ENCODE assay signal across 23 cellular contexts in the genomic region with DNA sequence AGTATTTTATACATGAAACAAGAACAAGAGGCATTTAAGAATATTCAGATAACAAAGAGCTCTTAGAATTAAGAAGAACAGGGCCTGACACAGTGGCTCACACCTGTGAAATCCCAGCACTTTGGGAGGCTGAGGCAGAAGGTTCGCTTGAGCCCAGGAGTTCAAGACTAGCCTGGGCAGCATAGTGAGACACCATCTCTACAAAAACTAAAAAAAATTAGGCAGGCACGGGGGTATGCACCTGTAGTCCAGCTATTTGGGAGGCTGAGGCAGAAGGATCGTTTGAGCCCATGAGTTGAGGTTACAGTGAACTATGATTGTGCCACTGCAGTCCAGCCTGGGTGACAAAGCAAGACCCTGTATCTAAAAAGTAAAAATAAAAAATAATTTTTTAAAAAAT. TPM values are rescaled to one million over a fixed set of nuclear protein-coding genes. Genes with fewer than 3 reads are reported as not detected.
DNase-seq lines count a peak whose midpoint lies in the region; ATAC-seq and TF ChIP-seq lines count a peak whose summit lies in the region.
"Had no signal": no experiment of that assay in that cellular context is flagged by ENCODE, and none has a peak within 500 bp of the region (broad histone marks: within the 10 kb centered on the region; RNA-seq: fewer than 3 reads in every experiment).

No MANE protein-coding gene starts in this region.

- H3K4me3 Mint-ChIP-seq in activated T-cell treated with anti-CD3 and anti-CD28 coated beads, Interleukin-2, amount 50 U/mL, for 72 hours = no peak overlapping the region
- H3K4me3 Mint-ChIP-seq in WTC11 = no peak overlapping the region
- no peak overlapping the region for H3K4me3 Mint-ChIP-seq in stimulated activated effector memory CD8-positive, alpha-beta T cell treated with anti-CD3 and anti-CD28 coated beads, Interleukin-12 subunit alpha, Interleukin-12 subunit beta, amount 100 ng/mL, for 72 hours
- H3K4me3 Mint-ChIP-seq: CD4-positive, alpha-beta T cell; CD8-positive, alpha-beta T cell had no signal

- no peaks in the 10 kb centered on the region for H3K27me3 Mint-ChIP-seq in activated T-cell treated with anti-CD3 and anti-CD28 coated beads, Interleukin-2, amount 50 U/mL, for 72 hours (ENCODE audit: low read depth)
- no peaks in the 10 kb centered on the region for H3K27me3 Mint-ChIP-seq in WTC11 (ENCODE audit: low read depth)
- H3K27me3 Mint-ChIP-seq: CD4-positive, alpha-beta T cell had no signal

- H3K79me2 ChIP-seq in Karpas-422 (ENCODE audit: low read length) (peaks cover 4% of the 10 kb centered on the region; the same call in 1 of the 2 replicates), OCI-LY7 (ENCODE audit: insufficient read depth, low read depth, low read length) (no peaks in the 10 kb centered on the region)

- no peak for TF ChIP-seq CTCF in WTC11 (IDR thresholded peaks at IDR 0.05)
- TF ChIP-seq CTCF in OCI-LY7 (conservative IDR thresholded peaks at IDR 0.05; ENCODE audit: low read length) = no peak

- no peak overlapping the region for H3K9ac ChIP-seq in Karpas-422 (ENCODE audit: low read length)
- H3K9ac ChIP-seq: BLaER1 had no signal

- H3K36me3 ChIP-seq in Karpas-422 (ENCODE audit: insufficient read depth, low read length) = peaks cover 12% of the 10 kb centered on the region; the same call in 1 of the 2 replicates
- peaks cover 77% of the 10 kb centered on the region for H3K36me3 ChIP-seq in OCI-LY7 (ENCODE audit: insufficient read depth, low read length)

- peak overlapping the region; percentile 6; the same call in 1 of the 2 replicates for H3K27ac ChIP-seq in Karpas-422 (ENCODE audit: low read length)
- H3K27ac ChIP-seq in OCI-LY7 (ENCODE audit: low read depth, low read length, poor library complexity, severe bottlenecking) = no peak overlapping the region
- H3K27ac ChIP-seq: BLaER1 had no signal

- CTCF ChIA-PET in WTC11 (lab: Charles Lee) (no interaction called here), OCI-LY7 (lab: Charles Lee; ENCODE audit: unreplicated experiment) (no interaction called here)

- H3K9me2 ChIP-seq in Karpas-422 (replicated peaks; ENCODE audit: insufficient read depth, low read length) (no peaks in the 10 kb centered on the region), OCI-LY7 (ENCODE audit: insufficient read depth, low read length) (no peaks in the 10 kb centered on the region)

- H3K9me3 ChIP-seq in Karpas-422 (ENCODE audit: low read length) (no peaks in the 10 kb centered on the region), OCI-LY7 (ENCODE audit: low read length) (no peaks in the 10 kb centered on the region)
- H3K9me3 ChIP-seq: BE2C, BLaER1 had no signal

- H4K20me1 ChIP-seq in Karpas-422 (ENCODE audit: insufficient read depth, low read depth, low read length) = no peaks in the 10 kb centered on the region
- no peaks in the 10 kb centered on the region for H4K20me1 ChIP-seq in OCI-LY7 (ENCODE audit: insufficient read depth, low read length)
- H4K20me1 ChIP-seq: BLaER1 had no signal

- no peak for DNase-seq in activated T-cell treated with anti-CD3 and anti-CD28 coated beads, Interleukin-2, amount 50 U/mL, for 72 hours
- DNase-seq in activated T-cell treated with anti-CD3 and anti-CD28 coated beads for 4 hours = no peak
- no peak for DNase-seq in Karpas-422
- no peak for DNase-seq in WTC11 (ENCODE audit: low spot score)
- no peak for DNase-seq in stimulated activated effector memory CD8-positive, alpha-beta T cell treated with anti-CD3 and anti-CD28 coated beads, Interleukin-12 subunit alpha, Interleukin-12 subunit beta, amount 100 ng/mL, for 72 hours (ENCODE audit: low spot score in 2 of 2)
- DNase-seq in NAMALWA (ENCODE audit: low spot score) = no peak
- no peak for DNase-seq in OCI-LY7 (ENCODE audit: low spot score)
- DNase-seq: 8988T; ACHN; BE2C; C1 segment of cervical spinal cord; CD4-positive, alpha-beta T cell; CD8-positive, alpha-beta T cell; COR-L47; DMS 273 treated with DMSO at 0.1 percent for 48 hours; DMS153; DMS79; DND-41; EL; GDM1 had no signal

- POLR2A ChIA-PET in WTC11 (lab: Charles Lee) (interaction anchor here (1.4 kb wide), 1 partner anchor 13 kb away, joined by 4 read pairs; no protein-coding TSS in a partner anchor), OCI-LY7 (lab: Charles Lee) (interaction anchor here (0.7 kb wide), 2 partner anchors 13 to 1381 kb away, joined by 3 read pairs; no protein-coding TSS in a partner anchor)

- peak overlapping the region; percentile 65 for H3K27ac Mint-ChIP-seq in activated T-cell treated with anti-CD3 and anti-CD28 coated beads, Interleukin-2, amount 50 U/mL, for 72 hours
- H3K27ac Mint-ChIP-seq in WTC11 = no peak overlapping the region
- peak overlapping the region; percentile 57 for H3K27ac Mint-ChIP-seq in stimulated activated effector memory CD8-positive, alpha-beta T cell treated with anti-CD3 and anti-CD28 coated beads, Interleukin-12 subunit alpha, Interleukin-12 subunit beta, amount 100 ng/mL, for 72 hours
- H3K27ac Mint-ChIP-seq: CD4-positive, alpha-beta T cell; CD8-positive, alpha-beta T cell had no signal

- no peaks in the 10 kb centered on the region for H3K9me3 Mint-ChIP-seq in activated T-cell treated with anti-CD3 and anti-CD28 coated beads, Interleukin-2, amount 50 U/mL, for 72 hours
- H3K9me3 Mint-ChIP-seq in WTC11 = no peaks in the 10 kb centered on the region
- H3K9me3 Mint-ChIP-seq in stimulated activated effector memory CD8-positive, alpha-beta T cell treated with anti-CD3 and anti-CD28 coated beads, Interleukin-12 subunit alpha, Interleukin-12 subunit beta, amount 100 ng/mL, for 72 hours = no peaks in the 10 kb centered on the region
- H3K9me3 Mint-ChIP-seq: CD4-positive, alpha-beta T cell; CD8-positive, alpha-beta T cell had no signal

- H3K27me3 ChIP-seq in Karpas-422 (ENCODE audit: low read length) = no peaks in the 10 kb centered on the region
- H3K27me3 ChIP-seq: BE2C, BLaER1 had no signal

- no peaks in the 10 kb centered on the region for H3K4me1 Mint-ChIP-seq in activated T-cell treated with anti-CD3 and anti-CD28 coated beads, Interleukin-2, amount 50 U/mL, for 72 hours (ENCODE audit: low read depth)
- H3K4me1 Mint-ChIP-seq in WTC11 = no peaks in the 10 kb centered on the region
- H3K4me1 Mint-ChIP-seq in stimulated activated effector memory CD8-positive, alpha-beta T cell treated with anti-CD3 and anti-CD28 coated beads, Interleukin-12 subunit alpha, Interleukin-12 subunit beta, amount 100 ng/mL, for 72 hours = peaks cover 7% of the 10 kb centered on the region

- intact Hi-C loops in OCI-LY7 (cut with micrococcal nuclease; ENCODE audit: unreplicated experiment) = no loop called here

- H3K4me3 ChIP-seq in Karpas-422 (ENCODE audit: low read length) (no peak overlapping the region), OCI-LY7 (ENCODE audit: low read depth, low read length, poor library complexity, severe bottlenecking) (no peak overlapping the region)
- H3K4me3 ChIP-seq: BLaER1, GM12878 had no signal

- peaks cover 0 to 6% of the 10 kb centered on the region in 2 donors for H3K36me3 Mint-ChIP-seq in activated T-cell treated with anti-CD3 and anti-CD28 coated beads, Interleukin-2, amount 50 U/mL, for 72 hours (ENCODE audit: insufficient read depth in 2 of 2)
- peaks cover 20% of the 10 kb centered on the region for H3K36me3 Mint-ChIP-seq in WTC11
- H3K36me3 Mint-ChIP-seq in stimulated activated effector memory CD8-positive, alpha-beta T cell treated with anti-CD3 and anti-CD28 coated beads, Interleukin-12 subunit alpha, Interleukin-12 subunit beta, amount 100 ng/mL, for 72 hours = peaks cover 91% of the 10 kb centered on the region

- ATAC-seq in activated T-cell treated with anti-CD3 and anti-CD28 coated beads, Interleukin-2, amount 50 U/mL, for 72 hours (replicated peaks in 1 of 2) = no peak
- ATAC-seq in WTC11 (no peak), HG03108 (IDR thresholded peaks at IDR 0.05; ENCODE audit: unreplicated experiment) (no peak)
- ATAC-seq in stimulated activated effector memory CD8-positive, alpha-beta T cell treated with anti-CD3 and anti-CD28 coated beads, Interleukin-12 subunit alpha, Interleukin-12 subunit beta, amount 100 ng/mL, for 72 hours = no peak
- ATAC-seq: CD8-positive, alpha-beta T cell had no signal

- H3K4me1 ChIP-seq in Karpas-422 (ENCODE audit: low read length) (peaks cover 39% of the 10 kb centered on the region), OCI-LY7 (ENCODE audit: insufficient read depth, low read length, poor library complexity, severe bottlenecking) (peaks cover 5% of the 10 kb centered on the region)
- H3K4me1 ChIP-seq: BE2C, BLaER1 had no signal

- H2AFZ ChIP-seq in Karpas-422 (ENCODE audit: low read length) = no peak overlapping the region
- H2AFZ ChIP-seq in OCI-LY7 (ENCODE audit: low read length) = no peak overlapping the region

- peak overlapping the region; percentile 42 for H3K4me2 ChIP-seq in Karpas-422 (ENCODE audit: low read depth, low read length, poor library complexity, severe bottlenecking)
- H3K4me2 ChIP-seq in OCI-LY7 (ENCODE audit: low read length) = no peak overlapping the region
- H3K4me2 ChIP-seq: BLaER1 had no signal

- BruUV-seq in OCI-LY7 (replicated peaks; lab: Mats Ljungman, UMichigan) = no TSS peak

TF ChIP-seq in WTC11, 78 proteins besides CTCF, POLR2A, EP300 and RAD21:
- TF ChIP-seq ZNF121 (CRISPR knock-in tag; IDR thresholded peaks at IDR 0.05) (0 out of 2 replicates have a peak, but pooled peaks have one; percentile 23), RELA (CRISPR knock-in tag; IDR thresholded peaks at IDR 0.05; ENCODE audit: borderline replicate concordance) (no peak)
- TF ChIP-seq, protein P1, sequence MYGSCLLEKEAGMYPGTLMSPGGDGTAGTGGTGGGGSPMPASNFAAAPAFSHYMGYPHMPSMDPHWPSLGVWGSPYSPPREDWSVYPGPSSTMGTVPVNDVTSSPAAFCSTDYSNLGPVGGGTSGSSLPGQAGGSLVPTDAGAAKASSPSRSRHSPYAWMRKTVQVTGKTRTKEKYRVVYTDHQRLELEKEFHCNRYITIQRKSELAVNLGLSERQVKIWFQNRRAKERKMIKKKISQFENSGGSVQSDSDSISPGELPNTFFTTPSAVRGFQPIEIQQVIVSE (CRISPR knock-in tag; IDR thresholded peaks at IDR 0.05; ENCODE audit: borderline replicate concordance) = no peak

RNA-seq across cellular contexts. Expression of gene BRIP1, which starts 12.5 kb away (rescaled TPM):
- total RNA-seq in activated T-cell treated with anti-CD3 and anti-CD28 coated beads, Interleukin-2, amount 50 U/mL, for 72 hours = 10 to 100 TPM; 10.8 to 12.7 TPM
- 8.5 and 12.6 TPM in 2 replicates for total RNA-seq in Karpas-422 (2014; rRNA removed; shearing (Covaris generic); ENCODE audit: low replicate concordance)
- total RNA-seq in WTC11 (2021) (13.8 to 17.6 TPM (median 16.0 TPM) in 3 replicates), OCI-LY7 (2022) (32.5 and 39.5 TPM in 2 replicates)
- 33.8 and 53.0 TPM in 2 replicates for total RNA-seq in OCI-LY7 (2014; rRNA removed; shearing (Covaris generic))

RNA-seq across cellular contexts. Expression of gene INTS2, which starts 52.0 kb away (rescaled TPM):
- 10 to 100 TPM; 26.1 to 29.5 TPM for total RNA-seq in activated T-cell treated with anti-CD3 and anti-CD28 coated beads, Interleukin-2, amount 50 U/mL, for 72 hours
- 18.7 and 34.7 TPM in 2 replicates for total RNA-seq in Karpas-422 (2014; rRNA removed; shearing (Covaris generic); ENCODE audit: low replicate concordance)
- total RNA-seq in WTC11 (2021) = 24.1 to 24.9 TPM (median 24.3 TPM) in 3 replicates
- total RNA-seq in OCI-LY7 (2014; rRNA removed; shearing (Covaris generic)) = 15.8 and 17.9 TPM in 2 replicates
- 26.9 and 27.9 TPM in 2 replicates for total RNA-seq in OCI-LY7 (2022)
